Comparison of ENCODE assay signal across 11 cellular contexts in genomic region chr14:89953602-89954001, GRCh38. TPM values are rescaled to one million over a fixed set of nuclear protein-coding genes. Genes with fewer than 3 reads are reported as not detected.
DNase-seq lines count a peak whose midpoint lies in the region; ATAC-seq and TF ChIP-seq lines count a peak whose summit lies in the region.
"Had no signal": no experiment of that assay in that cellular context is flagged by ENCODE, and none has a peak within 500 bp of the region (broad histone marks: within the 10 kb centered on the region; RNA-seq: fewer than 3 reads in every experiment).

No MANE protein-coding gene starts in this region.

- H3K27me3 ChIP-seq in SK-N-SH (ENCODE audit: insufficient read depth) (no peaks in the 10 kb centered on the region), OCI-LY1 (ENCODE audit: insufficient read depth, low read length) (no peaks in the 10 kb centered on the region), endocrine pancreas (ENCODE audit: control insufficient read depth, insufficient read depth, low read length) (no peaks in the 10 kb centered on the region), osteoblast (ENCODE audit: insufficient read depth, low read length) (no peaks in the 10 kb centered on the region)
- H3K27me3 ChIP-seq: heart left ventricle had no signal

- H3K4me1 ChIP-seq in SK-N-SH (ENCODE audit: control insufficient read depth in 1 of 2, insufficient read depth in 2 of 2, low read depth in 1 of 2, low read length in 1 of 2) (peaks cover 10 to 11% of the 10 kb centered on the region in 2 experiments; a peak in 3 of 4 replicates), OCI-LY1 (ENCODE audit: insufficient read depth, low read length, severe bottlenecking) (peaks cover 25% of the 10 kb centered on the region), endocrine pancreas (ENCODE audit: control insufficient read depth, insufficient read depth, low read length) (no peaks in the 10 kb centered on the region), osteoblast (ENCODE audit: insufficient read depth, low read length) (peaks cover 8% of the 10 kb centered on the region)

- H3K9me2 ChIP-seq in SK-N-SH: no peaks in the 10 kb centered on the region
- H3K9me2 ChIP-seq in OCI-LY1 (ENCODE audit: low read depth, low read length): no peaks in the 10 kb centered on the region

- H4K20me1 ChIP-seq in SK-N-SH (ENCODE audit: insufficient read depth): peaks cover 3% of the 10 kb centered on the region; the same call in 1 of the 2 replicates
- H4K20me1 ChIP-seq in OCI-LY1 (ENCODE audit: insufficient read depth, low read length): no peaks in the 10 kb centered on the region
- H4K20me1 ChIP-seq in osteoblast (ENCODE audit: insufficient read depth, low read length): no peaks in the 10 kb centered on the region

- CTCF ChIA-PET in SK-N-SH (lab: Yijun Ruan, JAX) (interaction anchor here (0.9 to 12.3 kb wide), 6 partner anchors 11 to 280 kb away, joined by 3 to 112 read pairs (median 3); no protein-coding TSS in a partner anchor), GM10248 (lab: Yijun Ruan, JAX) (interaction anchor here (0.8 to 6.4 kb wide), 6 partner anchors 10 to 303 kb away, joined by 3 to 55 read pairs (median 3); partner anchors contain the start of gene PSMC1)

- peak overlapping the region; percentile 62 to 94; a peak in 3 of 4 replicates for H3K27ac ChIP-seq in SK-N-SH (ENCODE audit: low read depth in 2 of 2, low read length in 1 of 2)
- no peak overlapping the region for H3K27ac ChIP-seq in OCI-LY1 (ENCODE audit: low read depth, low read length, poor library complexity, severe bottlenecking)
- peak overlapping the region; percentile 88 for H3K27ac ChIP-seq in osteoblast (ENCODE audit: low read depth, low read length)

- peaks cover 12 to 28% of the 10 kb centered on the region in 2 experiments for H3K36me3 ChIP-seq in SK-N-SH (replicated peaks in 1 of 2; ENCODE audit: control insufficient read depth in 1 of 2, insufficient read depth in 2 of 2, low read length in 1 of 2)
- H3K36me3 ChIP-seq in OCI-LY1 (ENCODE audit: insufficient read depth, low read length): peaks cover 33% of the 10 kb centered on the region
- no peaks in the 10 kb centered on the region for H3K36me3 ChIP-seq in endocrine pancreas (ENCODE audit: control insufficient read depth, insufficient read depth, low read length)
- H3K36me3 ChIP-seq in osteoblast (ENCODE audit: insufficient read depth, low read length): peaks cover 24% of the 10 kb centered on the region

- POLR2A ChIA-PET in SK-N-SH (lab: Yijun Ruan, JAX) (no interaction called here), GM10248 (lab: Yijun Ruan, JAX) (no interaction called here)

- DNase-seq in SK-N-SH (no peak), osteoblast (ENCODE audit: insufficient read length, low spot score, missing footprints) (peak; percentile 3), COR-L47 (lab: John Stamatoyannopoulos, UW) (no peak), GM10248 (ENCODE audit: extremely low spot score) (no peak)
- DNase-seq: heart left ventricle, NCI-H1048, SHP77 treated with DMSO at 0.1 percent for 48 hours had no signal

- H3K9me3 ChIP-seq in SK-N-SH (no peaks in the 10 kb centered on the region), OCI-LY1 (ENCODE audit: low read length) (0 out of 2 replicates have a peak, but pooled peaks cover 9% of the 10 kb centered on the region), endocrine pancreas (ENCODE audit: control insufficient read depth, low read length) (no peaks in the 10 kb centered on the region), osteoblast (ENCODE audit: low read depth, low read length) (no peaks in the 10 kb centered on the region)
- H3K9me3 ChIP-seq: heart left ventricle had no signal

- H3K4me2 ChIP-seq in SK-N-SH (peak overlapping the region; percentile 84), OCI-LY1 (ENCODE audit: low read length) (peak overlapping the region; percentile 96), osteoblast (ENCODE audit: insufficient read depth, low read length) (peak overlapping the region; percentile 100)

- ATAC-seq in SK-N-SH treated with all-trans-retinoic acid at 6 μM for 48 hours (no peak), HG03159 (IDR thresholded peaks at IDR 0.05; ENCODE audit: unreplicated experiment) (no peak)

- TF ChIP-seq CTCF in SK-N-SH (IDR thresholded peaks at IDR 0.05): no peak
- TF ChIP-seq CTCF in OCI-LY1 (IDR thresholded peaks at IDR 0.05; ENCODE audit: low read length): no peak
- no peak for TF ChIP-seq CTCF in osteoblast (IDR thresholded peaks at IDR 0.05; ENCODE audit: extremely low read depth, low read depth, low read length)
- TF ChIP-seq CTCF in GM10248 (IDR thresholded peaks at IDR 0.05; ENCODE audit: control extremely low read depth, extremely low read depth, low read depth, missing control alignments): no peak

- peak overlapping the region; percentile 76 to 89 for H3K4me3 ChIP-seq in SK-N-SH (ENCODE audit: low read depth in 2 of 2, low read length in 1 of 2)
- peak overlapping the region; percentile 75 for H3K4me3 ChIP-seq in OCI-LY1 (ENCODE audit: low read depth, low read length, poor library complexity, severe bottlenecking)
- H3K4me3 ChIP-seq in endocrine pancreas (ENCODE audit: control insufficient read depth, insufficient read depth, low read length): peak overlapping the region; percentile 55
- no peak overlapping the region for H3K4me3 ChIP-seq in osteoblast (ENCODE audit: insufficient read depth, low read length)

- TF ChIP-seq RAD21 in SK-N-SH (IDR thresholded peaks at IDR 0.05; ENCODE audit: low read length): no peak

- 13% methylated on average over 1 of the region's 1 CpG for WGBS in SK-N-SH (ENCODE audit: low lambda C conversion rate)

- peaks cover 34% of the 10 kb centered on the region; the same call in 1 of the 2 replicates for H3K79me2 ChIP-seq in SK-N-SH (ENCODE audit: insufficient read depth)
- no peaks in the 10 kb centered on the region for H3K79me2 ChIP-seq in OCI-LY1 (ENCODE audit: insufficient read depth, low read length)
- peaks cover 19% of the 10 kb centered on the region for H3K79me2 ChIP-seq in osteoblast (ENCODE audit: insufficient read depth, low read length)

- H3K9ac ChIP-seq in SK-N-SH (peak overlapping the region; percentile 84), OCI-LY1 (ENCODE audit: low read length) (peak overlapping the region; percentile 74), endocrine pancreas (ENCODE audit: control insufficient read depth, insufficient read depth, low read length) (no peak overlapping the region)

- peaks cover 24% of the 10 kb centered on the region for H3F3A ChIP-seq in SK-N-SH (replicated peaks; ENCODE audit: insufficient read depth)
- no peaks in the 10 kb centered on the region for H3F3A ChIP-seq in OCI-LY1 (ENCODE audit: insufficient read depth, low read length)

- no peak for TF ChIP-seq EP300 in SK-N-SH (IDR thresholded peaks at IDR 0.05; ENCODE audit: borderline replicate concordance in 1 of 2, low read depth in 1 of 2, low read length in 1 of 2)

- H2AFZ ChIP-seq in SK-N-SH (ENCODE audit: low read depth) (peak overlapping the region; percentile 89), OCI-LY1 (ENCODE audit: low read length) (no peak overlapping the region), osteoblast (ENCODE audit: low read length) (no peak overlapping the region)

TF ChIP-seq in SK-N-SH, 30 proteins besides CTCF, POLR2A, EP300 and RAD21 (continues in another document):
- TF ChIP-seq ZBTB33 (IDR thresholded peaks at IDR 0.05; ENCODE audit: borderline replicate concordance, low read depth) (no peak), NFIC (IDR thresholded peaks at IDR 0.05; ENCODE audit: borderline replicate concordance) (no peak), TEAD4 (IDR thresholded peaks at IDR 0.05; ENCODE audit: borderline replicate concordance, insufficient read depth) (no peak)

TF ChIP-seq in SK-N-SH treated with all-trans-retinoic acid at 6 μM for 48 hours, 23 proteins besides CTCF, POLR2A, EP300 and RAD21:
- TF ChIP-seq ZFP30 (CRISPR knock-in tag; IDR thresholded peaks at IDR 0.05) (no peak), TSHZ2 (CRISPR knock-in tag; IDR thresholded peaks at IDR 0.05) (no peak), GLIS3 (CRISPR knock-in tag; IDR thresholded peaks at IDR 0.05) (no peak)
- TF ChIP-seq, protein P1, sequence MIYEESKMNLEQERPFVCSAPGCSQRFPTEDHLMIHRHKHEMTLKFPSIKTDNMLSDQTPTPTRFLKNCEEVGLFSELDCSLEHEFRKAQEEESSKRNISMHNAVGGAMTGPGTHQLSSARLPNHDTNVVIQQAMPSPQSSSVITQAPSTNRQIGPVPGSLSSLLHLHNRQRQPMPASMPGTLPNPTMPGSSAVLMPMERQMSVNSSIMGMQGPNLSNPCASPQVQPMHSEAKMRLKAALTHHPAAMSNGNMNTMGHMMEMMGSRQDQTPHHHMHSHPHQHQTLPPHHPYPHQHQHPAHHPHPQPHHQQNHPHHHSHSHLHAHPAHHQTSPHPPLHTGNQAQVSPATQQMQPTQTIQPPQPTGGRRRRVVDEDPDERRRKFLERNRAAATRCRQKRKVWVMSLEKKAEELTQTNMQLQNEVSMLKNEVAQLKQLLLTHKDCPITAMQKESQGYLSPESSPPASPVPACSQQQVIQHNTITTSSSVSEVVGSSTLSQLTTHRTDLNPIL (CRISPR knock-in tag; IDR thresholded peaks at IDR 0.05; ENCODE audit: low read depth): no peak

RNA-seq across cellular contexts. Expression of gene EFCAB11, which starts 0.9 kb away (rescaled TPM):
- polyA plus RNA-seq in SK-N-SH (2012; rRNA removed): 2.9 and 3.9 TPM in 2 replicates
- polyA plus RNA-seq in SK-N-SH (2012; cell fraction: cytosol; rRNA removed): 5.4 and 8.0 TPM in 2 replicates
- polyA plus RNA-seq in SK-N-SH (2012; cell fraction: nucleus; rRNA removed): 1.4 and 2.8 TPM in 2 replicates
- 6.9 and 8.0 TPM in 2 replicates for total RNA-seq in osteoblast

RNA-seq across cellular contexts. Expression of gene TDP1, which starts 2.1 kb away (rescaled TPM):
- polyA plus RNA-seq in SK-N-SH (2012; rRNA removed): 14.5 and 18.1 TPM in 2 replicates
- 13.3 and 15.7 TPM in 2 replicates for polyA plus RNA-seq in SK-N-SH (2012; cell fraction: cytosol; rRNA removed)
- polyA plus RNA-seq in SK-N-SH (2012; cell fraction: nucleus; rRNA removed): 13.5 and 21.1 TPM in 2 replicates
- 11.2 and 16.2 TPM in 2 replicates for total RNA-seq in osteoblast
